ENCODE assay signal across 10 cellular contexts in the genomic region with DNA sequence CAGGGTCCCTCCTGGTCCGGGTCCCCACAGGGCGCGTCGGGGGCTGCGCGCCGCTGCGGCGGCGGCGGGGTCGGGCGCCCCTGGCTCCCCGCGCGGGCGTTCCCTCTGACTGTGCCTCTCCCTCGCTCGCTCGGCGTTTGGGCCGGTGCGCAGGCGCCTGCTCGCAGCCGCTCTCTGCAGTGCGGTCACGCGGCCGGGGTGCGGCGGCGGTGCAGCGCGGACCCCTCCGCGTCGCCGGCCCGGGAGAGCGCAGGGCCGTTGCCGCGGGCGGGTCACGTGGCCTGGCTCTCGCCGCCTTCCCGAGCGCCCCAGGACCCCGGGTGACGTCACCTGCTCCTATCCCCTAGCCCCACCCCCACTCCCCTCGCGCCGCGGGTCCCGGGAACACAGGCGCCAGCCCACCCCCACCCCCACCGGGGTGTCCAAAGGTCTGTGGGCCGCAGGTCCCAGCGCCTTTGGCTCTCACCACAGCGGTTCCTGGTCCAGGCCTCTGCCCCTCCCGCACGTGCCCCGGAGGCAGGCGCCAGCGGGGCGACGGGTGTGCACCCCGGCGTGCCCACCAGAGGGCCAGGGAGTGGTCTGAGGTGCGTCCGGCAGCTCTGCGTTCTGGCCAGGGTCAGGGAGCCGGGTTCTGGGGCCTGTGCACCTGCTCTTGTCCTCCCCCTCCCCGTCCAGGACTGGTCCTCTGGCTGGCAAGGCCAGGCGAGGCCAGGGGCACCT. TPM values are rescaled to one million over a fixed set of nuclear protein-coding genes. Genes with fewer than 3 reads are reported as not detected.
DNase-seq lines count a peak whose midpoint lies in the region; ATAC-seq, FAIRE-seq and TF ChIP-seq lines count a peak whose summit lies in the region.
"Not testable (repeated sequence)": the region's sequence is repeated elsewhere in the genome, so short reads cannot be mapped to it uniquely, and the experiment has no call there.
"Had no signal": no experiment of that assay in that cellular context is flagged by ENCODE, and none has a peak within 500 bp of the region (broad histone marks: within the 10 kb centered on the region; RNA-seq: fewer than 3 reads in every experiment).

No MANE protein-coding gene starts in this region.

- no CpG with 5 or more reads among the region's 77 CpGs for whole genome bisulfite sequencing in IMR-90 (ENCODE audit: extremely low coverage in 2 of 2, insufficient read length in 1 of 2), 2 experiments
- no CpG with 5 or more reads among the region's 77 CpGs for WGBS in K562 (ENCODE audit: insufficient coverage, low coverage, missing lambda C conversion rate)

- not testable (repeated sequence) for H4K5ac ChIP-seq in IMR-90 (ENCODE audit: low read depth, low read length)

- dilution Hi-C loops in IMR-90 (cut with HindIII; ENCODE audit: low sequenced_read_pairs, unreplicated experiment): not testable (repeated sequence)

- H3K9me3 Mint-ChIP-seq in CD8-positive, alpha-beta T cell; activated CD4-positive, alpha-beta T cell treated with anti-CD3 and anti-CD28 coated beads for 36 hours (ENCODE audit: low read depth); naive B cell; stimulated activated naive B cell treated with anti-CD40 and anti-IgM and Interleukin-4, amounts not matched to agents 10 μg/mL and 1 μg/mL and 100 μg/mL, for 72 hours: not testable (repeated sequence)

- H2AK5ac ChIP-seq in IMR-90 (ENCODE audit: low read depth, low read length): not testable (repeated sequence)

- not testable (repeated sequence) for H3K4me3 ChIP-seq in CD8-positive, alpha-beta T cell (ENCODE audit: low read depth, low read length); IMR-90 (ENCODE audit: insufficient read depth, low read depth, low read length); K562

- H3K27ac Mint-ChIP-seq in CD8-positive, alpha-beta T cell; activated CD4-positive, alpha-beta T cell treated with anti-CD3 and anti-CD28 coated beads for 36 hours; naive B cell; stimulated activated naive B cell treated with anti-CD40 and anti-IgM and Interleukin-4, amounts not matched to agents 10 μg/mL and 1 μg/mL and 100 μg/mL, for 72 hours: not testable (repeated sequence)

- H3K36me3 ChIP-seq in CD8-positive, alpha-beta T cell (ENCODE audit: insufficient read depth, low read length); IMR-90 (ENCODE audit: control insufficient read depth, insufficient read depth, low read length); K562 (ENCODE audit: control insufficient read depth, insufficient read depth, low read length): not testable (repeated sequence)

- CTCF ChIA-PET in CD8-positive, alpha-beta T cell (lab: Charles Lee); IMR-90 (lab: Yijun Ruan, JAX); activated CD4-positive, alpha-beta T cell treated with anti-CD3 and anti-CD28 coated beads for 36 hours (lab: Charles Lee); K562 (lab: Yijun Ruan, JAX; ENCODE audit: low intra/inter-chr PET ratio): not testable (repeated sequence)

- H4K8ac ChIP-seq in IMR-90 (ENCODE audit: low read depth in 2 of 2, low read length in 2 of 2): not testable (repeated sequence)

- not testable (repeated sequence) for TF ChIP-seq RAD21 in IMR-90 (IDR thresholded peaks at IDR 0.05; ENCODE audit: low read length); K562 (CRISPR knock-in tag; conservative IDR thresholded peaks at IDR 0.05 in 1 of 2, IDR thresholded peaks at IDR 0.05 in 1 of 2)

- not testable (repeated sequence) for H3K56ac ChIP-seq in IMR-90 (ENCODE audit: extremely low read depth, insufficient read depth, low read length)

- H3K4me2 ChIP-seq in IMR-90 (ENCODE audit: low read depth, low read length); K562 (ENCODE audit: insufficient read depth, low read length): not testable (repeated sequence)

- TF ChIP-seq POLR2A in IMR-90 (IDR thresholded peaks at IDR 0.05; ENCODE audit: low read depth, low read length); K562 (conservative IDR thresholded peaks at IDR 0.05): not testable (repeated sequence)

- not testable (repeated sequence) for H2BK20ac ChIP-seq in IMR-90 (ENCODE audit: low read depth, low read length)

- TF ChIP-seq EP300 in K562 (IDR thresholded peaks at IDR 0.05; ENCODE audit: low read length): not testable (repeated sequence)

- H3K23ac ChIP-seq in IMR-90 (ENCODE audit: low read depth, low read length): not testable (repeated sequence)

- ATAC-seq in CD8-positive, alpha-beta T cell: peak; percentile 84
- ATAC-seq in GM21529 (IDR thresholded peaks at IDR 0.05; ENCODE audit: unreplicated experiment) (peak; percentile 48), IMR-90 (ENCODE audit: low read depth) (peak; percentile 94), K562 (peak; percentile 93), left cardiac atrium (peak; percentile 81 to 88), naive B cell (ENCODE audit: low read depth in 2 of 2) (peak; percentile 68 to 70)
- peak; percentile 85 for ATAC-seq in activated CD4-positive, alpha-beta T cell treated with anti-CD3 and anti-CD28 coated beads for 36 hours
- peak; percentile 82 to 87 for ATAC-seq in stimulated activated naive B cell treated with anti-CD40 and anti-IgM and Interleukin-4, amounts not matched to agents 10 μg/mL and 1 μg/mL and 100 μg/mL, for 72 hours (replicated peaks)

- not testable (repeated sequence) for TF ChIP-seq CTCF in CD8-positive, alpha-beta T cell (IDR thresholded peaks at IDR 0.05); IMR-90 (conservative IDR thresholded peaks at IDR 0.05; ENCODE audit: low read depth, low read length); K562 (IDR thresholded peaks at IDR 0.05 in 2 of 3, conservative IDR thresholded peaks at IDR 0.05 in 1 of 3; ENCODE audit: insufficient read depth in 2 of 3, low read depth in 1 of 3, low read length in 3 of 3)

- not testable (repeated sequence) for H3K14ac ChIP-seq in IMR-90 (replicated peaks; ENCODE audit: low read depth, low read length)

- not testable (repeated sequence) for BruUV-seq in IMR-90 (replicated peaks; lab: Mats Ljungman, UMichigan); K562 (replicated peaks; lab: Mats Ljungman, UMichigan)

- intact Hi-C loops in CD8-positive, alpha-beta T cell (cut with DNase I, micrococcal nuclease); IMR-90 (cut with micrococcal nuclease); activated CD4-positive, alpha-beta T cell treated with anti-CD3 and anti-CD28 coated beads for 36 hours (cut with DNase I, micrococcal nuclease); K562 (cut with micrococcal nuclease); left cardiac atrium (cut with DNase I): not testable (repeated sequence)

- H3K9me1 ChIP-seq in IMR-90 (ENCODE audit: insufficient read depth, low read length); K562 (ENCODE audit: control insufficient read depth, insufficient read depth, low read length): not testable (repeated sequence)

- not testable (repeated sequence) for H3K4me1 Mint-ChIP-seq in CD8-positive, alpha-beta T cell (ENCODE audit: low read depth); activated CD4-positive, alpha-beta T cell treated with anti-CD3 and anti-CD28 coated beads for 36 hours; naive B cell; stimulated activated naive B cell treated with anti-CD40 and anti-IgM and Interleukin-4, amounts not matched to agents 10 μg/mL and 1 μg/mL and 100 μg/mL, for 72 hours

- H3K9ac ChIP-seq in IMR-90 (ENCODE audit: low read depth, low read length); K562 (ENCODE audit: insufficient read depth in 1 of 2, low read depth in 2 of 2, low read length in 2 of 2): not testable (repeated sequence)

- H2BK15ac ChIP-seq in IMR-90 (ENCODE audit: low read depth, low read length): not testable (repeated sequence)

- not testable (repeated sequence) for H3K27me3 Mint-ChIP-seq in CD8-positive, alpha-beta T cell (ENCODE audit: low read depth); activated CD4-positive, alpha-beta T cell treated with anti-CD3 and anti-CD28 coated beads for 36 hours; naive B cell; stimulated activated naive B cell treated with anti-CD40 and anti-IgM and Interleukin-4, amounts not matched to agents 10 μg/mL and 1 μg/mL and 100 μg/mL, for 72 hours

- H4K20me1 ChIP-seq in IMR-90 (ENCODE audit: insufficient read depth, low read length); K562 (replicated peaks; ENCODE audit: control insufficient read depth, insufficient read depth, low read length): not testable (repeated sequence)

- not testable (repeated sequence) for H3K4me1 ChIP-seq in CD8-positive, alpha-beta T cell (ENCODE audit: insufficient read depth, low read length); IMR-90 (ENCODE audit: control insufficient read depth, insufficient read depth, low read length)
- H3K4me1 ChIP-seq in K562 (replicated peaks in 1 of 2; ENCODE audit: control insufficient read depth in 2 of 2, insufficient read depth in 2 of 2, low read length in 2 of 2): peaks cover 0 to 12% of the 10 kb centered on the region in 2 experiments; a peak in 2 of 5 replicates

- not testable (repeated sequence) for H2AFZ ChIP-seq in IMR-90 (replicated peaks; ENCODE audit: low read length, poor library complexity); K562 (ENCODE audit: low read depth, low read length)

- H3K18ac ChIP-seq in IMR-90 (ENCODE audit: low read depth, low read length): not testable (repeated sequence)

- not testable (repeated sequence) for H3K27me3 ChIP-seq in CD8-positive, alpha-beta T cell (ENCODE audit: insufficient read depth, low read length); IMR-90 (ENCODE audit: control insufficient read depth, insufficient read depth, low read length); K562 (ENCODE audit: control insufficient read depth in 2 of 2, insufficient read depth in 2 of 2, low read length in 2 of 2)

- not testable (repeated sequence) for DNase-seq in CD8-positive, alpha-beta T cell; IMR-90; activated CD4-positive, alpha-beta T cell treated with anti-CD3 and anti-CD28 coated beads for 36 hours; K562 (ENCODE audit: extremely low read depth in 1 of 4, low spot score in 3 of 4); left cardiac atrium; naive B cell; stimulated activated naive B cell treated with anti-CD40 and anti-IgM and Interleukin-4, amounts not matched to agents 10 μg/mL and 1 μg/mL and 100 μg/mL, for 72 hours

- FAIRE-seq in K562 (lab: Jason Lieb, UNC): not testable (repeated sequence)

- not testable (repeated sequence) for H3K27ac ChIP-seq in CD8-positive, alpha-beta T cell (ENCODE audit: low read depth, low read length); IMR-90 (ENCODE audit: insufficient read depth, low read length); K562 (ENCODE audit: extremely low read depth, low read depth, low read length)

- not testable (repeated sequence) for H2BK5ac ChIP-seq in IMR-90 (ENCODE audit: low read depth, low read length, poor library complexity, severe bottlenecking)

- not testable (repeated sequence) for H3K4ac ChIP-seq in IMR-90 (ENCODE audit: low read depth, low read length)

- not testable (repeated sequence) for H2AK9ac ChIP-seq in IMR-90 (replicated peaks; ENCODE audit: low read depth, low read length, poor library complexity)

- not testable (repeated sequence) for H3K9me3 ChIP-seq in CD8-positive, alpha-beta T cell (ENCODE audit: low read length); IMR-90 (ENCODE audit: control insufficient read depth, insufficient read depth, low read length); K562 (replicated peaks; ENCODE audit: control insufficient read depth, insufficient read depth, low read depth, low read length)

- not testable (repeated sequence) for H4K91ac ChIP-seq in IMR-90 (ENCODE audit: insufficient read depth, low read depth, low read length)

- in situ Hi-C loops in IMR-90 (cut with MboI; ENCODE audit: low sequenced_read_pairs); K562 (cut with MboI): not testable (repeated sequence)

- not testable (repeated sequence) for H3K36me3 Mint-ChIP-seq in CD8-positive, alpha-beta T cell; activated CD4-positive, alpha-beta T cell treated with anti-CD3 and anti-CD28 coated beads for 36 hours (ENCODE audit: low read depth); naive B cell; stimulated activated naive B cell treated with anti-CD40 and anti-IgM and Interleukin-4, amounts not matched to agents 10 μg/mL and 1 μg/mL and 100 μg/mL, for 72 hours

- not testable (repeated sequence) for H3K79me1 ChIP-seq in IMR-90 (ENCODE audit: low read depth in 1 of 2, low read length in 2 of 2)

- not testable (repeated sequence) for H3K79me2 ChIP-seq in K562 (ENCODE audit: control insufficient read depth, insufficient read depth, low read length)

- H2BK120ac ChIP-seq in IMR-90 (ENCODE audit: low read depth, low read length): not testable (repeated sequence)

- not testable (repeated sequence) for H3K4me3 Mint-ChIP-seq in CD8-positive, alpha-beta T cell; activated CD4-positive, alpha-beta T cell treated with anti-CD3 and anti-CD28 coated beads for 36 hours; naive B cell; stimulated activated naive B cell treated with anti-CD40 and anti-IgM and Interleukin-4, amounts not matched to agents 10 μg/mL and 1 μg/mL and 100 μg/mL, for 72 hours

- POLR2A ChIA-PET in CD8-positive, alpha-beta T cell (lab: Charles Lee); IMR-90 (lab: Charles Lee; ENCODE audit: unreplicated experiment); activated CD4-positive, alpha-beta T cell treated with anti-CD3 and anti-CD28 coated beads for 36 hours (lab: Charles Lee); K562 (lab: Yijun Ruan, JAX): not testable (repeated sequence)

RNA-seq across cellular contexts. Expression of a gene that starts 5.3 kb away (rescaled TPM):
- total RNA-seq in CD8-positive, alpha-beta T cell: under 1 TPM in 1 of 2 experiments, not detected in 1; 0.22 TPM
- total RNA-seq in IMR-90 (2012; rRNA removed) (0.18 and 0.28 TPM in 2 replicates), K562 (2014; rRNA removed) (5.4 and 6.7 TPM in 2 replicates), K562 (2014; rRNA removed; fragmentation: Illumina TruSeq; extraction: Trizol) (0.73 and 1.2 TPM in 2 replicates), K562 (2015; rRNA removed; fragmentation: Illumina TruSeq; extraction: Trizol) (3.9 and 5.0 TPM in 2 replicates), K562 (2021) (6.3 and 6.9 TPM in 2 replicates), left cardiac atrium (1 to 10 TPM; 1.6 to 2.1 TPM)
- polyA plus RNA-seq in IMR-90 (2012; rRNA removed) (0.21 and 0.37 TPM in 2 replicates), K562 (2011; rRNA removed) (0.83 and 1.0 TPM in 2 replicates), K562 (2014; fragmentation: Illumina TruSeq; extraction: Trizol) (1.3 and 2.6 TPM in 2 replicates), K562 (2014; fragmentation: Nextera tagmentation; extraction: Ambion mirVana) (under 1 TPM; 0.10 to 0.13 TPM), K562 (2014; rRNA removed) (4.2 and 4.9 TPM in 2 replicates), naive B cell (ENCODE audit: low read depth in 6 of 6) (not detected)
- polyA plus RNA-seq in IMR-90 (2012; cell fraction: cytosol; rRNA removed): 0.44 and 0.52 TPM in 2 replicates
- 0.66 and 1.0 TPM in 2 replicates for polyA plus RNA-seq in IMR-90 (2012; cell fraction: nucleus; rRNA removed; ENCODE audit: low replicate concordance)
- under 1 TPM; 0.30 to 0.39 TPM for total RNA-seq in activated CD4-positive, alpha-beta T cell treated with anti-CD3 and anti-CD28 coated beads for 36 hours
- 1.6 and 3.4 TPM in 2 replicates for total RNA-seq in K562 (2011; cell fraction: chromatin; rRNA removed; ENCODE audit: low replicate concordance)
- total RNA-seq in K562 (2011; cell fraction: nucleolus; rRNA removed): 2.5 and 4.0 TPM in 2 replicates
- 2.1 and 2.6 TPM in 2 replicates for total RNA-seq in K562 (2011; cell fraction: nucleoplasm; rRNA removed)
- 1.0 and 2.3 TPM in 2 replicates for polyA plus RNA-seq in K562 (2011; cell fraction: cytosol; rRNA removed)
- polyA plus RNA-seq in K562 (2011; cell fraction: nucleus; rRNA removed): 2.5 and 4.9 TPM in 2 replicates
- polyA plus RNA-seq in K562 (2012): 5.4 and 10.1 TPM in 2 replicates
- polyA minus RNA-seq in K562 (2011; rRNA and poly(A)+ RNA removed): 0.42 TPM in 2 replicates
- 0.48 TPM in 1 of 2 replicates, not detected in the other for polyA minus RNA-seq in K562 (2011; cell fraction: cytosol; rRNA and poly(A)+ RNA removed)
- 1.1 and 1.2 TPM in 2 replicates for polyA minus RNA-seq in K562 (2011; cell fraction: nucleus; rRNA and poly(A)+ RNA removed)
- total RNA-seq: HT-29, PC-9 had no signal

RNA-seq across cellular contexts. Expression of a gene that starts 21.3 kb away (rescaled TPM):
- total RNA-seq in CD8-positive, alpha-beta T cell: 1 to 10 TPM; 2.3 to 2.4 TPM
- total RNA-seq in IMR-90 (2012; rRNA removed) (not detected in 2 replicates), K562 (2014; rRNA removed) (1.2 and 1.3 TPM in 2 replicates), K562 (2014; rRNA removed; fragmentation: Illumina TruSeq; extraction: Trizol) (0.64 and 0.65 TPM in 2 replicates), K562 (2015; rRNA removed; fragmentation: Illumina TruSeq; extraction: Trizol) (0.98 and 1.0 TPM in 2 replicates), K562 (2021) (1.2 and 1.3 TPM in 2 replicates), left cardiac atrium (1 to 10 TPM in 1 of 2 donors, under 1 TPM in 1; 0.71 to 1.9 TPM)
- polyA plus RNA-seq in IMR-90 (2012; rRNA removed) (0.03 TPM in 1 of 2 replicates, not detected in the other), K562 (2011; rRNA removed) (0.39 and 0.45 TPM in 2 replicates), K562 (2014; fragmentation: Illumina TruSeq; extraction: Trizol) (0.92 and 1.2 TPM in 2 replicates), K562 (2014; fragmentation: Nextera tagmentation; extraction: Ambion mirVana) (under 1 TPM in 1 of 2 experiments, not detected in 1; 0.01 TPM), K562 (2014; rRNA removed) (0.63 and 1.5 TPM in 2 replicates), naive B cell (ENCODE audit: low read depth in 6 of 6) (under 1 TPM in 2 of 6 donors, not detected in 4; 0.35 to 0.49 TPM)
- not detected in 2 replicates for polyA plus RNA-seq in IMR-90 (2012; cell fraction: cytosol; rRNA removed)
- 0.22 and 0.23 TPM in 2 replicates for polyA plus RNA-seq in IMR-90 (2012; cell fraction: nucleus; rRNA removed; ENCODE audit: low replicate concordance)
- under 1 TPM; 0.54 to 0.75 TPM for total RNA-seq in activated CD4-positive, alpha-beta T cell treated with anti-CD3 and anti-CD28 coated beads for 36 hours
- 0.76 and 0.88 TPM in 2 replicates for total RNA-seq in K562 (2011; cell fraction: chromatin; rRNA removed; ENCODE audit: low replicate concordance)
- 0.26 and 0.50 TPM in 2 replicates for total RNA-seq in K562 (2011; cell fraction: nucleolus; rRNA removed)
- total RNA-seq in K562 (2011; cell fraction: nucleoplasm; rRNA removed): 0.51 and 0.53 TPM in 2 replicates
- polyA plus RNA-seq in K562 (2011; cell fraction: cytosol; rRNA removed): 0.35 and 0.43 TPM in 2 replicates
- 1.1 and 1.7 TPM in 2 replicates for polyA plus RNA-seq in K562 (2011; cell fraction: nucleus; rRNA removed)
- polyA plus RNA-seq in K562 (2012): 1.0 and 4.7 TPM in 2 replicates
- 0.25 and 0.30 TPM in 2 replicates for polyA minus RNA-seq in K562 (2011; rRNA and poly(A)+ RNA removed)
- not detected in 2 replicates for polyA minus RNA-seq in K562 (2011; cell fraction: cytosol; rRNA and poly(A)+ RNA removed)
- polyA minus RNA-seq in K562 (2011; cell fraction: nucleus; rRNA and poly(A)+ RNA removed): 0.11 and 0.13 TPM in 2 replicates
- total RNA-seq: HT-29, PC-9 had no signal
